In genomic region chr10:7327885-7328284, GRCh38 we compare ENCODE assay signal across 28 cellular contexts.
"Had no signal": no experiment of that assay in that cellular context is flagged by ENCODE, and none has a peak within 500 bp of the region (broad histone marks: within the 10 kb centered on the region; RNA-seq: fewer than 3 reads in every experiment).

No MANE protein-coding gene starts in this region.

- H3K9ac ChIP-seq: neural progenitor cell, parathyroid adenoma had no signal

- H3K4me2 ChIP-seq: neural progenitor cell, smooth muscle cell had no signal

- H3K4me1 ChIP-seq: neural progenitor cell, pancreas, parathyroid adenoma, prostate gland, psoas muscle, right atrium auricular region, right lobe of liver, sigmoid colon had no signal

- H3K4me3 ChIP-seq: neural progenitor cell, ovary, pancreas, prostate gland, psoas muscle, right atrium auricular region, right lobe of liver, sigmoid colon, skin epidermis, smooth muscle cell, spleen had no signal

- ATAC-seq: naive thymus-derived CD8-positive, alpha-beta T cell; natural killer cell; natural killer cell treated with Interleukin-12 subunit alpha and Interleukin-12 subunit beta and Interleukin-15 and Interleukin-18, amount 100 ng/mL, for 72 hours; pancreas; psoas muscle; right cardiac atrium; right lobe of liver; sciatic nerve had no signal

- H2AFZ ChIP-seq: neural progenitor cell, parathyroid adenoma had no signal

- FAIRE-seq: pancreas, small intestine had no signal

- H3K36me3 ChIP-seq: neural progenitor cell, neutrophil, ovary, pancreas, prostate gland, right atrium auricular region, right lobe of liver, sigmoid colon had no signal

- DNase-seq: naive thymus-derived CD8-positive, alpha-beta T cell; natural killer cell; nephron progenitor cell; nucleus accumbens; occipital lobe; ovary; pancreas; posterior cingulate gyrus; psoas muscle; retina; right cardiac atrium; right lobe of liver; sigmoid colon; small intestine; spleen; stimulated activated CD4-positive, alpha-beta T cell treated with anti-CD3 and anti-CD28 coated beads, Interleukin-12 subunit alpha, Interleukin-12 subunit beta, amount 100 ng/mL, for 4 hours; stimulated activated CD4-positive, alpha-beta T cell treated with anti-CD3 and anti-CD28 coated beads, Interleukin-15, amount 100 ng/mL, for 24 hours; stimulated activated CD4-positive, alpha-beta T cell treated with anti-CD3 and anti-CD28 coated beads, Interleukin-1b, Interleukin-23, amount 100 ng/mL, for 48 hours; stimulated activated CD4-positive, alpha-beta T cell treated with anti-CD3 and anti-CD28 coated beads, Interleukin-2, amount 100 ng/mL, for 24 hours had no signal

- H3K9me3 ChIP-seq: neutrophil, pancreas, prostate gland, right atrium auricular region, right lobe of liver had no signal

- H3K27me3 ChIP-seq: neural progenitor cell, neutrophil, ovary, pancreas, right atrium auricular region, right lobe of liver, sigmoid colon, spleen had no signal

- H3K27ac ChIP-seq: neural progenitor cell, neutrophil, ovary, pancreas, parathyroid adenoma, prostate gland, psoas muscle, right atrium auricular region, right lobe of liver, sigmoid colon, skin epidermis, spleen had no signal
